Comparison of ENCODE assay signal across 39 cellular contexts in genomic region chr18:77935342-77935741, GRCh38.
"Had no signal": no experiment of that assay in that cellular context is flagged by ENCODE, and none has a peak within 500 bp of the region (broad histone marks: within the 10 kb centered on the region; RNA-seq: fewer than 3 reads in every experiment).

No MANE protein-coding gene starts in this region.

- H3K27me3 ChIP-seq: adrenal gland, ascending aorta, brain microvascular endothelial cell, breast epithelium, cardiac muscle cell had no signal

- H3K9me3 Mint-ChIP-seq: activated naive CD4-positive, alpha-beta T cell treated with anti-CD3 and anti-CD28 coated beads, Interleukin-2, amount 10 ng/mL, durations not matched to agents 7 days and 5 days; activated naive CD8-positive, alpha-beta T cell treated with anti-CD3 and anti-CD28 coated beads for 36 hours; activated T-helper 1 cell treated with anti-CD3 and anti-CD28 coated beads, Interleukin-12 subunit alpha, Interleukin-12 subunit beta, Interleukin-2, Interleukin-4 antibody, amounts not matched to agents 30 ng/mL and 10 ng/mL and 1 ng/mL, durations not matched to agents 14 hours and 24 hours and 36 hours had no signal

- H3K27ac Mint-ChIP-seq: activated naive CD4-positive, alpha-beta T cell treated with anti-CD3 and anti-CD28 coated beads for 36 hours; activated naive CD4-positive, alpha-beta T cell treated with anti-CD3 and anti-CD28 coated beads, Interleukin-2, amount 10 ng/mL, durations not matched to agents 7 days and 5 days; activated naive CD4-positive, alpha-beta T cell treated with anti-CD3 and anti-CD28 coated beads, Interleukin-2, amount 50 U/mL, for 24 hours; activated naive CD4-positive, alpha-beta T cell treated with anti-CD3 and anti-CD28 coated beads, Interleukin-2, amount 50 U/mL, for 72 hours; activated naive CD8-positive, alpha-beta T cell; activated naive CD8-positive, alpha-beta T cell treated with anti-CD3 and anti-CD28 coated beads for 36 hours; activated naive CD8-positive, alpha-beta T cell treated with anti-CD3 and anti-CD28 coated beads, Interleukin-2, amount 10 ng/mL, durations not matched to agents 7 days and 5 days; activated naive CD8-positive, alpha-beta T cell treated with anti-CD3 and anti-CD28 coated beads, Interleukin-2, amount 50 U/mL, for 24 hours; activated T-cell treated with anti-CD3 and anti-CD28 coated beads, Interleukin-2, amount 50 U/mL, for 24 hours; activated T-cell treated with anti-CD3 and anti-CD28 coated beads, Interleukin-2, amount 50 U/mL, for 72 hours; activated T-helper 1 cell treated with anti-CD3 and anti-CD28 coated beads, Interleukin-12 subunit alpha, Interleukin-12 subunit beta, Interleukin-2, Interleukin-4 antibody, amounts not matched to agents 30 ng/mL and 10 ng/mL and 1 ng/mL, durations not matched to agents 14 hours and 24 hours and 36 hours; activated T-helper 17 cell treated with anti-CD3 and anti-CD28 coated beads, Interleukin-2, amount 50 U/mL, for 72 hours; activated T-helper 2 cell treated with anti-CD3 and anti-CD28 coated beads, Interferon-gamma antibody, Interleukin-2, Interleukin-4, amounts not matched to agents 10 μg/mL and 5 μg/mL and 100 μg/mL, durations not matched to agents 14 hours and 24 hours and 36 hours; brain had no signal

- H3K27ac ChIP-seq: adrenal gland, ascending aorta, body of pancreas, brain microvascular endothelial cell, breast epithelium, cardiac muscle cell had no signal

- FAIRE-seq: astrocyte, bronchial epithelial cell had no signal

- H3K4me1 ChIP-seq: adrenal gland, ascending aorta, body of pancreas, breast epithelium had no signal

- H3K4me3 Mint-ChIP-seq: activated naive CD4-positive, alpha-beta T cell treated with anti-CD3 and anti-CD28 coated beads for 36 hours; activated naive CD4-positive, alpha-beta T cell treated with anti-CD3 and anti-CD28 coated beads, Interleukin-2, amount 10 ng/mL, durations not matched to agents 7 days and 5 days; activated naive CD4-positive, alpha-beta T cell treated with anti-CD3 and anti-CD28 coated beads, Interleukin-2, amount 50 U/mL, for 24 hours; activated naive CD8-positive, alpha-beta T cell; activated naive CD8-positive, alpha-beta T cell treated with anti-CD3 and anti-CD28 coated beads for 36 hours; activated naive CD8-positive, alpha-beta T cell treated with anti-CD3 and anti-CD28 coated beads, Interleukin-2, amount 10 ng/mL, durations not matched to agents 7 days and 5 days; activated naive CD8-positive, alpha-beta T cell treated with anti-CD3 and anti-CD28 coated beads, Interleukin-2, amount 50 U/mL, for 24 hours; activated T-cell treated with anti-CD3 and anti-CD28 coated beads, Interleukin-2, amount 50 U/mL, for 24 hours; activated T-cell treated with anti-CD3 and anti-CD28 coated beads, Interleukin-2, amount 50 U/mL, for 4 hours; activated T-cell treated with anti-CD3 and anti-CD28 coated beads, Interleukin-2, amount 50 U/mL, for 72 hours; activated T-helper 1 cell treated with anti-CD3 and anti-CD28 coated beads, Interleukin-12 subunit alpha, Interleukin-12 subunit beta, Interleukin-2, Interleukin-4 antibody, amounts not matched to agents 30 ng/mL and 10 ng/mL and 1 ng/mL, durations not matched to agents 14 hours and 24 hours and 36 hours; activated T-helper 17 cell treated with anti-CD3 and anti-CD28 coated beads, Interleukin-2, amount 50 U/mL, for 72 hours; brain; central memory CD8-positive, alpha-beta T cell had no signal

- H3K36me3 Mint-ChIP-seq: activated naive CD4-positive, alpha-beta T cell treated with anti-CD3 and anti-CD28 coated beads, Interleukin-2, amount 10 ng/mL, durations not matched to agents 7 days and 5 days; activated naive CD4-positive, alpha-beta T cell treated with anti-CD3 and anti-CD28 coated beads, Interleukin-2, amount 50 U/mL, for 24 hours; activated naive CD4-positive, alpha-beta T cell treated with anti-CD3 and anti-CD28 coated beads, Interleukin-2, amount 50 U/mL, for 72 hours; activated naive CD8-positive, alpha-beta T cell; activated naive CD8-positive, alpha-beta T cell treated with anti-CD3 and anti-CD28 coated beads for 36 hours; activated naive CD8-positive, alpha-beta T cell treated with anti-CD3 and anti-CD28 coated beads, Interleukin-2, amount 10 ng/mL, durations not matched to agents 7 days and 5 days; brain had no signal

- H3K27me3 Mint-ChIP-seq: activated naive CD4-positive, alpha-beta T cell treated with anti-CD3 and anti-CD28 coated beads, Interleukin-2, amount 10 ng/mL, durations not matched to agents 7 days and 5 days; activated naive CD8-positive, alpha-beta T cell treated with anti-CD3 and anti-CD28 coated beads, Interleukin-2, amount 10 ng/mL, durations not matched to agents 7 days and 5 days; activated naive CD8-positive, alpha-beta T cell treated with anti-CD3 and anti-CD28 coated beads, Interleukin-2, amount 50 U/mL, for 24 hours had no signal

- DNase-seq: activated effector memory CD4-positive, alpha-beta T cell treated with anti-CD3 and anti-CD28 coated beads, Interleukin-2, amount 50 U/mL, for 16 hours; activated effector memory CD4-positive, alpha-beta T cell treated with Interleukin-2 at 50 U/mL for 16 hours; activated gamma-delta T cell; activated gamma-delta T cell treated with Interleukin-2 at 50 U/mL for 16 hours; activated naive CD4-positive, alpha-beta T cell; activated naive CD4-positive, alpha-beta T cell treated with anti-CD3 and anti-CD28 coated beads for 36 hours; activated naive CD4-positive, alpha-beta T cell treated with anti-CD3 and anti-CD28 coated beads, Interleukin-2, amount 10 ng/mL, durations not matched to agents 7 days and 5 days; activated naive CD4-positive, alpha-beta T cell treated with anti-CD3 and anti-CD28 coated beads, Interleukin-2, amount 50 U/mL, for 16 hours; activated naive CD4-positive, alpha-beta T cell treated with Interleukin-2 at 50 U/mL for 16 hours; activated naive CD8-positive, alpha-beta T cell treated with anti-CD3 and anti-CD28 coated beads for 36 hours; activated naive CD8-positive, alpha-beta T cell treated with anti-CD3 and anti-CD28 coated beads, Interleukin-2, amount 10 ng/mL, durations not matched to agents 7 days and 5 days; activated naive CD8-positive, alpha-beta T cell treated with anti-CD3 and anti-CD28 coated beads, Interleukin-2, amount 50 U/mL, for 24 hours; activated T-cell treated with anti-CD3 and anti-CD28 coated beads, Interleukin-2, amount 50 U/mL, for 24 hours; activated T-cell treated with anti-CD3 and anti-CD28 coated beads, Interleukin-2, amount 50 U/mL, for 4 hours; activated T-cell treated with anti-CD3 and anti-CD28 coated beads, Interleukin-2, amount 50 U/mL, for 48 hours; activated T-cell treated with anti-CD3 and anti-CD28 coated beads, Interleukin-2, amount 50 U/mL, for 72 hours; adrenal gland; amniotic stem cell; amygdala; anterior cingulate cortex; aorta; body of pancreas; brain microvascular endothelial cell; caudate nucleus; central memory CD4-positive, alpha-beta T cell; cerebellar nuclear complex had no signal

- H3K36me3 ChIP-seq: adrenal gland, ascending aorta, brain microvascular endothelial cell, breast epithelium, cardiac muscle cell had no signal

- H3K4me3 ChIP-seq: adrenal gland, ascending aorta, body of pancreas, breast epithelium, cardiac muscle cell had no signal

- ATAC-seq: activated naive CD4-positive, alpha-beta T cell treated with anti-CD3 and anti-CD28 coated beads, Interleukin-2, amount 50 U/mL, for 72 hours; activated naive CD8-positive, alpha-beta T cell treated with anti-CD3 and anti-CD28 coated beads, Interleukin-2, amount 50 U/mL, for 24 hours; activated T-cell treated with anti-CD3 and anti-CD28 coated beads, Interleukin-2, amount 50 U/mL, for 4 hours; activated T-cell treated with anti-CD3 and anti-CD28 coated beads, Interleukin-2, amount 50 U/mL, for 72 hours; activated T-helper 17 cell treated with anti-CD3 and anti-CD28 coated beads, Interleukin-2, amount 50 U/mL, for 72 hours; body of pancreas had no signal

- H3K9me3 ChIP-seq: ascending aorta, breast epithelium had no signal

- H3K4me1 Mint-ChIP-seq: activated naive CD4-positive, alpha-beta T cell treated with anti-CD3 and anti-CD28 coated beads, Interleukin-2, amount 10 ng/mL, durations not matched to agents 7 days and 5 days; activated naive CD4-positive, alpha-beta T cell treated with anti-CD3 and anti-CD28 coated beads, Interleukin-2, amount 50 U/mL, for 24 hours; activated naive CD8-positive, alpha-beta T cell treated with anti-CD3 and anti-CD28 coated beads for 36 hours; activated naive CD8-positive, alpha-beta T cell treated with anti-CD3 and anti-CD28 coated beads, Interleukin-2, amount 10 ng/mL, durations not matched to agents 7 days and 5 days; activated naive CD8-positive, alpha-beta T cell treated with anti-CD3 and anti-CD28 coated beads, Interleukin-2, amount 50 U/mL, for 24 hours; activated T-helper 17 cell treated with anti-CD3 and anti-CD28 coated beads, Interleukin-2, amount 50 U/mL, for 72 hours; brain; central memory CD8-positive, alpha-beta T cell had no signal
